1 cellular context compared by ENCODE assay signal in the genomic region with DNA sequence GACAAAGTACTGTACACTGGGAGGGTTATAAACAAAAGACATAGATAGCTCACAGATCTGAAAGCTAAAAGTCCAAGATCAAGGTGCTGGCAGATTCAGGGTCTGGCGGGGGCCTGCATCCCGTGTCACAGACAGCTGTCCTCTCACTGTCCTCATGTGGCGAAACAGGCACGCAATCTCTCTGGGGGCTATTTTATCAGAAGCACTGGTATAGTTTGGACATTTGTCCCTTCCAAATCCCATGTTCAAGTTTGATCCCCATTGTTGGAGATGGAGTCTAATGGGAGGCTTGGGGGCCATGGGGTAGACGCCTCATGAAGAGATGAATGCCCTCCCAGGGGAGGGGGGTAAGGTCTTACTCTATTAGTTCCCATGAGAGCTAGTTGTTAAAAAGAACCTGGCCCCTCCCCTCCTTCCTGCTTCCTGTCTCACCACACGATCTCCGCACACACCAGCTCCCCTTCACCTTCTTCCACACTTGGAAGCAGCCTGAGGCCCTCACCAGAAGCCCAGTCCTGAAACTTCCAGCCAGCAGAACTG.
TF ChIP-seq lines count a peak whose summit lies in the region.

No MANE protein-coding gene starts in this region.

TF ChIP-seq in A549, 52 proteins besides CTCF, POLR2A, EP300 and RAD21 (continued from another document):
- TF ChIP-seq, protein P1, sequence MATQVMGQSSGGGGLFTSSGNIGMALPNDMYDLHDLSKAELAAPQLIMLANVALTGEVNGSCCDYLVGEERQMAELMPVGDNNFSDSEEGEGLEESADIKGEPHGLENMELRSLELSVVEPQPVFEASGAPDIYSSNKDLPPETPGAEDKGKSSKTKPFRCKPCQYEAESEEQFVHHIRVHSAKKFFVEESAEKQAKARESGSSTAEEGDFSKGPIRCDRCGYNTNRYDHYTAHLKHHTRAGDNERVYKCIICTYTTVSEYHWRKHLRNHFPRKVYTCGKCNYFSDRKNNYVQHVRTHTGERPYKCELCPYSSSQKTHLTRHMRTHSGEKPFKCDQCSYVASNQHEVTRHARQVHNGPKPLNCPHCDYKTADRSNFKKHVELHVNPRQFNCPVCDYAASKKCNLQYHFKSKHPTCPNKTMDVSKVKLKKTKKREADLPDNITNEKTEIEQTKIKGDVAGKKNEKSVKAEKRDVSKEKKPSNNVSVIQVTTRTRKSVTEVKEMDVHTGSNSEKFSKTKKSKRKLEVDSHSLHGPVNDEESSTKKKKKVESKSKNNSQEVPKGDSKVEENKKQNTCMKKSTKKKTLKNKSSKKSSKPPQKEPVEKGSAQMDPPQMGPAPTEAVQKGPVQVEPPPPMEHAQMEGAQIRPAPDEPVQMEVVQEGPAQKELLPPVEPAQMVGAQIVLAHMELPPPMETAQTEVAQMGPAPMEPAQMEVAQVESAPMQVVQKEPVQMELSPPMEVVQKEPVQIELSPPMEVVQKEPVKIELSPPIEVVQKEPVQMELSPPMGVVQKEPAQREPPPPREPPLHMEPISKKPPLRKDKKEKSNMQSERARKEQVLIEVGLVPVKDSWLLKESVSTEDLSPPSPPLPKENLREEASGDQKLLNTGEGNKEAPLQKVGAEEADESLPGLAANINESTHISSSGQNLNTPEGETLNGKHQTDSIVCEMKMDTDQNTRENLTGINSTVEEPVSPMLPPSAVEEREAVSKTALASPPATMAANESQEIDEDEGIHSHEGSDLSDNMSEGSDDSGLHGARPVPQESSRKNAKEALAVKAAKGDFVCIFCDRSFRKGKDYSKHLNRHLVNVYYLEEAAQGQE (IDR thresholded peaks at IDR 0.05), result no peak
- TF ChIP-seq POLR2AphosphoS2 (conservative IDR thresholded peaks at IDR 0.05; ENCODE audit: low read length), result no peak
- no peak for TF ChIP-seq JUNB (IDR thresholded peaks at IDR 0.05)
- TF ChIP-seq BHLHE40 (IDR thresholded peaks at IDR 0.05; ENCODE audit: low read depth, low read length), result no peak
- TF ChIP-seq TFCP2L1 (CRISPR knock-in tag; IDR thresholded peaks at IDR 0.05), result peak; percentile 64; the same call in 1 of the 2 replicates
- TF ChIP-seq, protein P2, sequence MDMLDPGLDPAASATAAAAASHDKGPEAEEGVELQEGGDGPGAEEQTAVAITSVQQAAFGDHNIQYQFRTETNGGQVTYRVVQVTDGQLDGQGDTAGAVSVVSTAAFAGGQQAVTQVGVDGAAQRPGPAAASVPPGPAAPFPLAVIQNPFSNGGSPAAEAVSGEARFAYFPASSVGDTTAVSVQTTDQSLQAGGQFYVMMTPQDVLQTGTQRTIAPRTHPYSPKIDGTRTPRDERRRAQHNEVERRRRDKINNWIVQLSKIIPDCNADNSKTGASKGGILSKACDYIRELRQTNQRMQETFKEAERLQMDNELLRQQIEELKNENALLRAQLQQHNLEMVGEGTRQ (IDR thresholded peaks at IDR 0.05), result no peak
- TF ChIP-seq, protein P3, sequence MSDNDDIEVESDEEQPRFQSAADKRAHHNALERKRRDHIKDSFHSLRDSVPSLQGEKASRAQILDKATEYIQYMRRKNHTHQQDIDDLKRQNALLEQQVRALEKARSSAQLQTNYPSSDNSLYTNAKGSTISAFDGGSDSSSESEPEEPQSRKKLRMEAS (IDR thresholded peaks at IDR 0.05), result no peak
- no peak for TF ChIP-seq ZNF302 (CRISPR knock-in tag; IDR thresholded peaks at IDR 0.05)
- TF ChIP-seq CBX2 (IDR thresholded peaks at IDR 0.05; ENCODE audit: borderline replicate concordance, low read depth), result no peak
- no peak for TF ChIP-seq MAZ (IDR thresholded peaks at IDR 0.05; ENCODE audit: borderline replicate concordance, low read depth, low read length)
- TF ChIP-seq FOSB (CRISPR knock-in tag; IDR thresholded peaks at IDR 0.05), result peak; percentile 49; the same call in 1 of the 2 replicates
TF ChIP-seq in A549: peak in this region for 7.
